ENCODE assay signal across 31 cellular contexts in the genomic region with DNA sequence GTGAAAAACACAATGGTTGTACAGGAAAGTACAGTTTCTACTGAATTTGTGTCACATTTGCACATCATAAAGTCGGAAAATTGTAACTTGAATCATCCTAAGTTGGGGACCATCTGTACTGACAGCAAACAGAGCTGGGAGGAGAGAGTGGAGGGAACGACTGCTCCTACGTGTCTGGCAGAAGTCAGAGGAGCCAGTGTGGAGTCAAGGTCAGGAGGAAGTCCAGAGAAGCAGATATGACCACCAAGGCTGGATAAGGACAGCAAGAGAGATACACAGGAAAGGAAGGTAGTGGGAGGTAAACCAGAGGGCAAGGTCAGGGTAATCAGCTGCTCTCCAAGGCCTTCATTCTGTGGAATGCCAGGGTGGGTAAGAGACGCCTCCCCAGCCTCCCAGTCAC. TPM values are rescaled to one million over a fixed set of nuclear protein-coding genes. Genes with fewer than 3 reads are reported as not detected.
"Had no signal": no experiment of that assay in that cellular context is flagged by ENCODE, and none has a peak within 500 bp of the region (broad histone marks: within the 10 kb centered on the region; RNA-seq: fewer than 3 reads in every experiment).

No MANE protein-coding gene starts in this region.

- H3K36me3 Mint-ChIP-seq: activated naive CD4-positive, alpha-beta T cell treated with anti-CD3 and anti-CD28 coated beads, Interleukin-2, amount 50 U/mL, for 24 hours; activated naive CD8-positive, alpha-beta T cell treated with anti-CD3 and anti-CD28 coated beads, Interleukin-2, amount 10 ng/mL, durations not matched to agents 7 days and 5 days had no signal

- H3K27me3 ChIP-seq: ascending aorta, cardiac muscle cell, SJSA1 had no signal

- ATAC-seq: activated CD8-positive, alpha-beta T cell treated with anti-CD3 and anti-CD28 coated beads for 36 hours; activated T-cell treated with anti-CD3 and anti-CD28 coated beads, Interleukin-2, amount 50 U/mL, for 72 hours; Panc1 had no signal

- H3K27ac Mint-ChIP-seq: activated CD4-positive, alpha-beta T cell treated with anti-CD3 and anti-CD28 coated beads, Interleukin-2, amount 10 ng/mL, durations not matched to agents 24 days and 14 days; activated CD8-positive, alpha-beta T cell treated with anti-CD3 and anti-CD28 coated beads for 36 hours; activated naive CD4-positive, alpha-beta T cell treated with anti-CD3 and anti-CD28 coated beads, Interleukin-2, amount 50 U/mL, for 24 hours; activated naive CD8-positive, alpha-beta T cell treated with anti-CD3 and anti-CD28 coated beads, Interleukin-2, amount 10 ng/mL, durations not matched to agents 7 days and 5 days; activated T-cell treated with anti-CD3 and anti-CD28 coated beads, Interleukin-2, amount 50 U/mL, for 72 hours; activated T-helper 2 cell treated with anti-CD3 and anti-CD28 coated beads, Interferon-gamma antibody, Interleukin-2, Interleukin-4, amounts not matched to agents 10 μg/mL and 5 μg/mL and 100 μg/mL, durations not matched to agents 14 hours and 24 hours and 36 hours; T-helper 1 cell treated with Interleukin-12 subunit alpha and Interleukin-12 subunit beta and Interleukin-4 antibody, amounts not matched to agents 30 μg/mL and 1 μg/mL, for 36 hours; T-helper 2 cell treated with Interferon-gamma antibody and Interleukin-4, amounts not matched to agents 5 μg/mL and 100 μg/mL, for 36 hours had no signal

- H3K4me1 ChIP-seq: ascending aorta, SJSA1 had no signal

- H3K27me3 Mint-ChIP-seq: activated CD4-positive, alpha-beta T cell treated with anti-CD3 and anti-CD28 coated beads, Interleukin-2, amount 10 ng/mL, durations not matched to agents 24 days and 14 days; activated naive CD4-positive, alpha-beta T cell treated with anti-CD3 and anti-CD28 coated beads, Interleukin-2, amount 50 U/mL, for 24 hours; activated naive CD8-positive, alpha-beta T cell treated with anti-CD3 and anti-CD28 coated beads, Interleukin-2, amount 10 ng/mL, durations not matched to agents 7 days and 5 days had no signal

- H3K4me3 Mint-ChIP-seq: activated CD4-positive, alpha-beta T cell treated with anti-CD3 and anti-CD28 coated beads, Interleukin-2, amount 10 ng/mL, durations not matched to agents 24 days and 14 days; activated CD8-positive, alpha-beta T cell treated with anti-CD3 and anti-CD28 coated beads for 36 hours; activated naive CD4-positive, alpha-beta T cell treated with anti-CD3 and anti-CD28 coated beads, Interleukin-2, amount 50 U/mL, for 24 hours; activated naive CD8-positive, alpha-beta T cell treated with anti-CD3 and anti-CD28 coated beads, Interleukin-2, amount 10 ng/mL, durations not matched to agents 7 days and 5 days; activated T-cell treated with anti-CD3 and anti-CD28 coated beads, Interleukin-2, amount 50 U/mL, for 72 hours; T-helper 1 cell treated with Interleukin-12 subunit alpha and Interleukin-12 subunit beta and Interleukin-4 antibody, amounts not matched to agents 30 μg/mL and 1 μg/mL, for 36 hours; T-helper 2 cell treated with Interferon-gamma antibody and Interleukin-4, amounts not matched to agents 5 μg/mL and 100 μg/mL, for 36 hours had no signal

- DNase-seq: activated CD4-positive, alpha-beta T cell treated with anti-CD3 and anti-CD28 coated beads, Interleukin-2, amount 10 ng/mL, durations not matched to agents 24 days and 14 days; activated CD4-positive, alpha-beta T cell treated with anti-CD3 and anti-CD28 coated beads, Interleukin-2, amount 50 U/mL, for 4 hours; activated CD8-positive, alpha-beta T cell treated with anti-CD3 and anti-CD28 coated beads for 36 hours; activated gamma-delta T cell; activated naive CD4-positive, alpha-beta T cell treated with Interleukin-2 at 50 U/mL for 16 hours; activated naive CD8-positive, alpha-beta T cell treated with anti-CD3 and anti-CD28 coated beads, Interleukin-2, amount 10 ng/mL, durations not matched to agents 7 days and 5 days; activated T-cell treated with anti-CD3 and anti-CD28 coated beads, Interleukin-2, amount 50 U/mL, for 1 hour; activated T-cell treated with anti-CD3 and anti-CD28 coated beads, Interleukin-2, amount 50 U/mL, for 72 hours; amygdala; Karpas-422; KBM-7; NCI-H1105; NCI-H1417 treated with DMSO at 0.1 percent for 48 hours; NCI-H187 treated with DMSO at 0.1 percent for 48 hours; NCI-H2081; NCI-H2171 treated with DMSO at 0.1 percent for 48 hours; NCI-H2227 treated with DMSO at 0.1 percent for 48 hours; NCI-H446 treated with DMSO at 0.1 percent for 48 hours; NCI-H524; RPMI8226; SHP77 treated with DMSO at 0.1 percent for 48 hours; SK-N-SH had no signal

- H3K27ac ChIP-seq: ascending aorta, cardiac muscle cell, SJSA1 had no signal

- H3K9me3 Mint-ChIP-seq: activated CD4-positive, alpha-beta T cell treated with anti-CD3 and anti-CD28 coated beads, Interleukin-2, amount 10 ng/mL, durations not matched to agents 24 days and 14 days; activated CD8-positive, alpha-beta T cell treated with anti-CD3 and anti-CD28 coated beads for 36 hours; activated naive CD4-positive, alpha-beta T cell treated with anti-CD3 and anti-CD28 coated beads, Interleukin-2, amount 50 U/mL, for 24 hours; activated naive CD8-positive, alpha-beta T cell treated with anti-CD3 and anti-CD28 coated beads, Interleukin-2, amount 10 ng/mL, durations not matched to agents 7 days and 5 days; activated T-cell treated with anti-CD3 and anti-CD28 coated beads, Interleukin-2, amount 50 U/mL, for 72 hours; activated T-helper 2 cell treated with anti-CD3 and anti-CD28 coated beads, Interferon-gamma antibody, Interleukin-2, Interleukin-4, amounts not matched to agents 10 μg/mL and 5 μg/mL and 100 μg/mL, durations not matched to agents 14 hours and 24 hours and 36 hours; T-helper 1 cell treated with Interleukin-12 subunit alpha and Interleukin-12 subunit beta and Interleukin-4 antibody, amounts not matched to agents 30 μg/mL and 1 μg/mL, for 36 hours; T-helper 2 cell treated with Interferon-gamma antibody and Interleukin-4, amounts not matched to agents 5 μg/mL and 100 μg/mL, for 36 hours had no signal

- H3K36me3 ChIP-seq: ascending aorta, cardiac muscle cell, SJSA1 had no signal

- H3K4me2 ChIP-seq: SK-N-SH had no signal

- H3K9me3 ChIP-seq: ascending aorta, SJSA1, SK-N-SH had no signal

- H3K9ac ChIP-seq: SK-N-SH had no signal

- H3K4me3 ChIP-seq: ascending aorta, cardiac muscle cell, SJSA1 had no signal

RNA-seq across cellular contexts. Expression of a gene that starts 2.7 kb away (rescaled TPM):
- total RNA-seq: activated CD8-positive, alpha-beta T cell treated with anti-CD3 and anti-CD28 coated beads for 36 hours; MCF 10A; SJSA1 had no signal
